Comparison of ENCODE assay signal across 8 cellular contexts in genomic region chr9:110255417-110256141, GRCh38. TPM values are rescaled to one million over a fixed set of nuclear protein-coding genes. Genes with fewer than 3 reads are reported as not detected.
DNase-seq lines count a peak whose midpoint lies in the region; ATAC-seq and TF ChIP-seq lines count a peak whose summit lies in the region.

No MANE protein-coding gene starts in this region.

- H3K4me3 ChIP-seq in astrocyte of the spinal cord (ENCODE audit: low read depth, low read length) (peak overlapping the region; percentile 90), iPS DF 6.9 (ENCODE audit: low read length) (peak overlapping the region; percentile 98), sigmoid colon (peak overlapping the region; percentile 75 to 95 (median 82))

- H3K27me3 ChIP-seq in iPS DF 6.9 (ENCODE audit: control insufficient read depth, insufficient read depth, low read length): no peaks in the 10 kb centered on the region
- H3K27me3 ChIP-seq in sigmoid colon: no peaks in the 10 kb centered on the region

- H3K36me3 ChIP-seq in iPS DF 6.9 (ENCODE audit: control insufficient read depth, insufficient read depth, low read length) (no peaks in the 10 kb centered on the region), sigmoid colon (peaks cover 0 to 4% (median 0%) of the 10 kb centered on the region in 4 donors)

- H3K4me1 ChIP-seq in iPS DF 6.9 (ENCODE audit: control insufficient read depth, insufficient read depth, low read length) (peaks cover 2% of the 10 kb centered on the region), sigmoid colon (peaks cover 0 to 27% (median 24%) of the 10 kb centered on the region in 4 donors)

- H3K27ac ChIP-seq in iPS DF 6.9 (ENCODE audit: low read length) (no peak overlapping the region), sigmoid colon (peak overlapping the region; percentile 89 to 95 (median 90))

- in situ Hi-C loops in astrocyte of the spinal cord (cut with HindIII; ENCODE audit: low sequenced_read_pairs): no loop called here

- ATAC-seq in GM21367 (IDR thresholded peaks at IDR 0.05; ENCODE audit: unreplicated experiment): peak; percentile 12

- H3K9me3 ChIP-seq in iPS DF 6.9 (ENCODE audit: control insufficient read depth, insufficient read depth, low read length) (no peaks in the 10 kb centered on the region), sigmoid colon (no peaks in the 10 kb centered on the region)

- no CpG with 5 or more reads among the region's 54 CpGs for WGBS in iPS DF 6.9 (ENCODE audit: insufficient coverage, insufficient read length)
- WGBS in sigmoid colon, 2 donors: 0 to 1% methylated on average over 54 of the region's 54 CpGs

- TF ChIP-seq EP300 in sigmoid colon (IDR thresholded peaks at IDR 0.05): peak in 1 of 4 donors; percentile 53

- intact Hi-C loops in sigmoid colon (cut with DNase I): loop anchor here (5.0 kb wide), 2 partner anchors 128 to 208 kb away; no protein-coding TSS in a partner anchor

- peak in 1 of 2 donors; percentile 13 for TF ChIP-seq POLR2A in sigmoid colon (IDR thresholded peaks at IDR 0.05)

- peak; percentile 84 for DNase-seq in COLO668 (lab: John Stamatoyannopoulos, UW; ENCODE audit: unreplicated experiment)
- peak; percentile 59 for DNase-seq in HT-29 (ENCODE audit: low spot score)
- peak in 4 of 5 experiments; percentile 12 to 65 (median 26) for DNase-seq in T-helper 2 cell
- peak; percentile 43 for DNase-seq in astrocyte of the spinal cord (ENCODE audit: low read depth, low spot score)
- no peak for DNase-seq in iPS DF 6.9 (ENCODE audit: low read depth, low spot score)
- peak; percentile 82 for DNase-seq in sigmoid colon
- no peak for DNase-seq in NCI-H1436 (lab: John Stamatoyannopoulos, UW)

- TF ChIP-seq CTCF in astrocyte of the spinal cord (IDR thresholded peaks at IDR 0.05; ENCODE audit: low read depth, low read length) (no peak), sigmoid colon (IDR thresholded peaks at IDR 0.05) (no peak)

RNA-seq across cellular contexts. Expression of gene TXN, which starts 0.7 kb away (rescaled TPM):
- total RNA-seq in HT-29 (2014; rRNA removed; shearing (Covaris generic)): 268 and 293 TPM in 2 replicates
- total RNA-seq in sigmoid colon: 100 to 1,000 TPM in 3 of 4 donors, 10 to 100 TPM in 1; 94.9 to 211 (median 158) TPM
- 100 to 1,000 TPM; 508 to 827 (median 733) TPM for polyA plus RNA-seq in sigmoid colon

RNA-seq across cellular contexts. Expression of gene C9orf152, which starts 47.6 kb away (rescaled TPM):
- 3.3 and 3.5 TPM in 2 replicates for total RNA-seq in HT-29 (2014; rRNA removed; shearing (Covaris generic))
- not detected for total RNA-seq in sigmoid colon
- polyA plus RNA-seq in sigmoid colon: 10 to 100 TPM; 24.8 to 58.5 (median 49.9) TPM

Comparison
In these comparisons a context has a peak if more than half of its experiments do, and no peak if none do; other contexts are left out.
1. DNase-seq: peak in COLO668 (single experiment), HT-29 (single experiment), T-helper 2 cell (4 of 5), astrocyte of the spinal cord (single experiment) and sigmoid colon (single experiment); none in iPS DF 6.9 (single experiment) and NCI-H1436 (single experiment).
2. Peak in every context shown above with its lines, with median percentiles within 50 percentile points of each other: H3K4me3 ChIP-seq.